Comparison of ENCODE assay signal across 9 cellular contexts in the genomic region with DNA sequence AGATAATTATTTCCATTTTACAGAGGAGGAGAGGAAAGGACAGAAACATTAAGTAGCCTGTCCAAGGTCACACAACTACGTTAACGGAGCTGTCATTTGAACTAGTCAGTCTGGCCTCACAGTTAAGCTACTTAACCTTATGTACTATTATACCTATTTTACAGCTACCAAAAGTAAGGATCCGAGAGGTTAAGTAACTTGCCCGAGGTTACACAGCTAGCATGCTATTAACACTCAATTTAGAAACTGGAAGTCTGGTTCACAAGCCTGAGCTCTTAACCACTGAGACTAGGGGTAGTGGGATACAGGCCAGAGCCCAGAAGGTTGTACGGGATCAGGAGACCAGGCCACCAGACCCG. TPM values are rescaled to one million over a fixed set of nuclear protein-coding genes. Genes with fewer than 3 reads are reported as not detected.
A peak's percentile ranks its signal among the peaks of the same experiment; 100 is the strongest.
DNase-seq lines count a peak whose midpoint lies in the region; ATAC-seq, FAIRE-seq and TF ChIP-seq lines count a peak whose summit lies in the region.
"Had no signal": no experiment of that assay in that cellular context is flagged by ENCODE, and none has a peak within 500 bp of the region (broad histone marks: within the 10 kb centered on the region; RNA-seq: fewer than 3 reads in every experiment).

No MANE protein-coding gene starts in this region.

- peak overlapping the region; percentile 89 for H2AFZ ChIP-seq in keratinocyte (ENCODE audit: control insufficient read depth, low read length)

- H3K27ac ChIP-seq in keratinocyte (ENCODE audit: control insufficient read depth, insufficient read depth, low read length): peak overlapping the region; percentile 91
- H3K27ac ChIP-seq in substantia nigra (ENCODE audit: low read depth, low read length, poor library complexity, severe bottlenecking): peak overlapping the region; percentile 92

- no peaks in the 10 kb centered on the region for H3K9me3 ChIP-seq in keratinocyte (ENCODE audit: control insufficient read depth, low read depth, low read length)

- no peak for ATAC-seq in HG03457 (IDR thresholded peaks at IDR 0.05; ENCODE audit: unreplicated experiment)

- dilution Hi-C loops in keratinocyte (cut with MboI; ENCODE audit: extremely low pct_ligation_motif_present, low sequenced_read_pairs): no loop called here

- peaks cover 53% of the 10 kb centered on the region for H3K4me1 Mint-ChIP-seq in activated naive CD8-positive, alpha-beta T cell treated with anti-CD3 and anti-CD28 coated beads for 36 hours

- no peak for TF ChIP-seq CTCF in keratinocyte (optimal IDR thresholded peaks at IDR 0.05 in 1 of 3, IDR thresholded peaks at IDR 0.05 in 1 of 3, conservative IDR thresholded peaks at IDR 0.05 in 1 of 3; ENCODE audit: extremely low read depth in 1 of 3, insufficient read depth in 2 of 3, low read length in 3 of 3)

- peak overlapping the region; percentile 94 for H3K9ac ChIP-seq in keratinocyte (ENCODE audit: control insufficient read depth, extremely low read depth, insufficient read depth, low read length)

- H3K36me3 ChIP-seq in keratinocyte (ENCODE audit: control insufficient read depth in 2 of 2, extremely low read depth in 1 of 2, insufficient read depth in 2 of 2, low read length in 2 of 2): peaks cover 12 to 15% of the 10 kb centered on the region in 2 experiments

- FAIRE-seq in keratinocyte (lab: Jason Lieb, UNC): no peak
- FAIRE-seq: A204.1 had no signal

- H3K9me3 Mint-ChIP-seq in activated naive CD8-positive, alpha-beta T cell treated with anti-CD3 and anti-CD28 coated beads for 36 hours: no peaks in the 10 kb centered on the region

- H4K20me1 ChIP-seq in keratinocyte (ENCODE audit: control insufficient read depth, extremely low read depth, insufficient read depth, low read length): peaks cover 3% of the 10 kb centered on the region

- peak overlapping the region; percentile 72 to 94 (median 92) for H3K4me3 ChIP-seq in keratinocyte (ENCODE audit: control insufficient read depth in 2 of 3, extremely low read depth in 1 of 3, insufficient read depth in 2 of 3, low read depth in 1 of 3, low read length in 3 of 3)

- peak overlapping the region; percentile 99 for H3K27ac Mint-ChIP-seq in activated naive CD8-positive, alpha-beta T cell treated with anti-CD3 and anti-CD28 coated beads for 36 hours

- H3K4me2 ChIP-seq in keratinocyte (ENCODE audit: control insufficient read depth, extremely low read depth, insufficient read depth, low read depth, low read length): peak overlapping the region; percentile 98

- peak; percentile 29 for DNase-seq in SHP77 treated with DMSO at 0.1 percent for 48 hours (lab: John Stamatoyannopoulos, UW)
- no peak for DNase-seq in SHP77 (lab: John Stamatoyannopoulos, UW)
- DNase-seq in activated naive CD8-positive, alpha-beta T cell treated with anti-CD3 and anti-CD28 coated beads for 36 hours: no peak
- no peak for DNase-seq in keratinocyte (ENCODE audit: low read depth, low spot score)
- DNase-seq in substantia nigra (lab: John Stamatoyannopoulos, UW): no peak
- DNase-seq in DMS153 (lab: John Stamatoyannopoulos, UW): no peak
- no peak for DNase-seq in inferior parietal cortex (ENCODE audit: extremely low spot score)

- H3K4me1 ChIP-seq in keratinocyte (ENCODE audit: control insufficient read depth, extremely low read depth, insufficient read depth, low read length): peaks cover 40% of the 10 kb centered on the region

- H3K79me2 ChIP-seq in keratinocyte (ENCODE audit: control insufficient read depth, insufficient read depth, low read length): peaks cover 26% of the 10 kb centered on the region

- no peaks in the 10 kb centered on the region for H3K9me1 ChIP-seq in keratinocyte (ENCODE audit: control insufficient read depth, extremely low read depth, insufficient read depth, low read length)

- no peaks in the 10 kb centered on the region for H3K27me3 Mint-ChIP-seq in activated naive CD8-positive, alpha-beta T cell treated with anti-CD3 and anti-CD28 coated beads for 36 hours

- peak overlapping the region; percentile 97 for H3K4me3 Mint-ChIP-seq in activated naive CD8-positive, alpha-beta T cell treated with anti-CD3 and anti-CD28 coated beads for 36 hours

- no peaks in the 10 kb centered on the region for H3K27me3 ChIP-seq in keratinocyte (ENCODE audit: control insufficient read depth, extremely low read depth, insufficient read depth, low read length)

- peaks cover 28% of the 10 kb centered on the region for H3K36me3 Mint-ChIP-seq in activated naive CD8-positive, alpha-beta T cell treated with anti-CD3 and anti-CD28 coated beads for 36 hours

RNA-seq across cellular contexts. Expression of a gene that starts 0.5 kb away (rescaled TPM):
- total RNA-seq in activated naive CD8-positive, alpha-beta T cell treated with anti-CD3 and anti-CD28 coated beads for 36 hours: 1 to 10 TPM; 1.6 to 3.0 TPM
- 4.3 to 6.9 TPM (median 5.2 TPM) in 3 replicates for polyA plus RNA-seq in keratinocyte
- 0.55 TPM for polyA plus RNA-seq in keratinocyte (2011; ENCODE audit: low read depth)
- polyA plus RNA-seq in keratinocyte (2011; cell fraction: cytosol; rRNA removed): 2.0 and 2.7 TPM in 2 replicates
- polyA plus RNA-seq in keratinocyte (2011; cell fraction: nucleus; rRNA removed): 8.8 and 9.0 TPM in 2 replicates
- 1.1 and 4.4 TPM in 2 replicates for polyA plus RNA-seq in keratinocyte (2012; ENCODE audit: low replicate concordance)
- 2.5 to 5.0 TPM (median 3.0 TPM) in 3 replicates for polyA minus RNA-seq in keratinocyte
- 2.9 TPM for polyA minus RNA-seq in keratinocyte (2011; cell fraction: cytosol; rRNA and poly(A)+ RNA removed)
- polyA minus RNA-seq in keratinocyte (2011; cell fraction: nucleus; rRNA and poly(A)+ RNA removed): 4.2 and 5.8 TPM in 2 replicates

RNA-seq across cellular contexts. Expression of a gene that starts 0.5 kb away (rescaled TPM):
- 10 to 100 TPM; 27.8 to 30.7 TPM for total RNA-seq in activated naive CD8-positive, alpha-beta T cell treated with anti-CD3 and anti-CD28 coated beads for 36 hours
- polyA plus RNA-seq in keratinocyte: 35.8 to 44.7 TPM (median 40.2 TPM) in 3 replicates
- polyA plus RNA-seq in keratinocyte (2011; ENCODE audit: low read depth): 8.8 TPM
- polyA plus RNA-seq in keratinocyte (2011; cell fraction: cytosol; rRNA removed): 39.1 and 53.2 TPM in 2 replicates
- polyA plus RNA-seq in keratinocyte (2011; cell fraction: nucleus; rRNA removed): 18.0 and 26.4 TPM in 2 replicates
- 25.1 and 33.3 TPM in 2 replicates for polyA plus RNA-seq in keratinocyte (2012; ENCODE audit: low replicate concordance)
- 36.8 to 48.8 TPM (median 38.1 TPM) in 3 replicates for polyA minus RNA-seq in keratinocyte
- polyA minus RNA-seq in keratinocyte (2011; cell fraction: cytosol; rRNA and poly(A)+ RNA removed): 26.9 TPM
- 5.2 and 7.5 TPM in 2 replicates for polyA minus RNA-seq in keratinocyte (2011; cell fraction: nucleus; rRNA and poly(A)+ RNA removed)

RNA-seq across cellular contexts. Expression of a gene that starts 8.3 kb away (rescaled TPM):
- not detected for total RNA-seq in activated naive CD8-positive, alpha-beta T cell treated with anti-CD3 and anti-CD28 coated beads for 36 hours
- polyA plus RNA-seq in keratinocyte: 0.08 TPM in 1 of 3 replicates, not detected in the others
- not detected for polyA plus RNA-seq in keratinocyte (2011; ENCODE audit: low read depth)
- 0.05 TPM in 1 of 2 replicates, not detected in the other for polyA plus RNA-seq in keratinocyte (2011; cell fraction: cytosol; rRNA removed)
- 0.09 TPM in 1 of 2 replicates, not detected in the other for polyA plus RNA-seq in keratinocyte (2011; cell fraction: nucleus; rRNA removed)
- polyA plus RNA-seq in keratinocyte (2012; ENCODE audit: low replicate concordance): not detected in 2 replicates
- not detected in 3 replicates for polyA minus RNA-seq in keratinocyte
- not detected for polyA minus RNA-seq in keratinocyte (2011; cell fraction: cytosol; rRNA and poly(A)+ RNA removed)
- polyA minus RNA-seq in keratinocyte (2011; cell fraction: nucleus; rRNA and poly(A)+ RNA removed): not detected in 2 replicates

RNA-seq across cellular contexts. Expression of a gene that starts 8.9 kb away (rescaled TPM):
- total RNA-seq in activated naive CD8-positive, alpha-beta T cell treated with anti-CD3 and anti-CD28 coated beads for 36 hours: 100 to 1,000 TPM; 208 to 212 TPM
- 524 to 819 TPM (median 569 TPM) in 3 replicates for polyA plus RNA-seq in keratinocyte
- polyA plus RNA-seq in keratinocyte (2011; ENCODE audit: low read depth): 80.1 TPM
- polyA plus RNA-seq in keratinocyte (2011; cell fraction: cytosol; rRNA removed): 560 and 665 TPM in 2 replicates
- 738 and 769 TPM in 2 replicates for polyA plus RNA-seq in keratinocyte (2011; cell fraction: nucleus; rRNA removed)
- 401 and 544 TPM in 2 replicates for polyA plus RNA-seq in keratinocyte (2012; ENCODE audit: low replicate concordance)
- polyA minus RNA-seq in keratinocyte: 266 to 690 TPM (median 309 TPM) in 3 replicates
- 136 TPM for polyA minus RNA-seq in keratinocyte (2011; cell fraction: cytosol; rRNA and poly(A)+ RNA removed)
- 115 and 162 TPM in 2 replicates for polyA minus RNA-seq in keratinocyte (2011; cell fraction: nucleus; rRNA and poly(A)+ RNA removed)

RNA-seq across cellular contexts. Expression of a gene that starts 15.2 kb away (rescaled TPM):
- total RNA-seq in activated naive CD8-positive, alpha-beta T cell treated with anti-CD3 and anti-CD28 coated beads for 36 hours: 100 to 1,000 TPM; 102 to 114 TPM
- polyA plus RNA-seq in keratinocyte: 20.9 to 41.0 TPM (median 35.1 TPM) in 3 replicates
- polyA plus RNA-seq in keratinocyte (2011; ENCODE audit: low read depth): 47.2 TPM
- 10.6 and 11.5 TPM in 2 replicates for polyA plus RNA-seq in keratinocyte (2011; cell fraction: cytosol; rRNA removed)
- polyA plus RNA-seq in keratinocyte (2011; cell fraction: nucleus; rRNA removed): 134 and 151 TPM in 2 replicates
- 17.2 and 39.4 TPM in 2 replicates for polyA plus RNA-seq in keratinocyte (2012; ENCODE audit: low replicate concordance)
- polyA minus RNA-seq in keratinocyte: 17.4 to 26.8 TPM (median 20.2 TPM) in 3 replicates
- polyA minus RNA-seq in keratinocyte (2011; cell fraction: cytosol; rRNA and poly(A)+ RNA removed): 14.4 TPM
- polyA minus RNA-seq in keratinocyte (2011; cell fraction: nucleus; rRNA and poly(A)+ RNA removed): 27.3 and 35.8 TPM in 2 replicates
